Comparison of ENCODE assay signal across 17 cellular contexts in the genomic region with DNA sequence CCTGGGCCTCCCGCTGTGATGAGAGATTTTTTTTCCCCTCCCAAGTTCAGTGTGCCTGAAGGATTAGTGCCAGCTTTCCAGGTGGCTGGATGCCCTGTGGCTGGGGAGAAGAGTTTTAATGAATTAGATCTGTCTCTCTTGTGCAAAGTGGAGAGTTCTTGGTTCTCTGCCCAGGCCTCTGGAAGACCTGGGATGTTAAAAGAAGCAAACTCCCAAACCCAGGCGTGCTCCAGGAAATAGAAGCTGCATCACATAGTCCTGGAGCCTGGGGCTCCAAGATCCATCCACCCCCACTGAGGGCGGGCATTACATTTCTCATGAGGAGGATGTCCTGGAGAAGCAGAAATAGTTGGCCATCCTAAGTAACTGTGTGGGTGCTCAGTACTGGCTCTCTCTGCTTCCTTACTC. TPM values are rescaled to one million over a fixed set of nuclear protein-coding genes. Genes with fewer than 3 reads are reported as not detected.
A peak's percentile ranks its signal among the peaks of the same experiment; 100 is the strongest.
DNase-seq lines count a peak whose midpoint lies in the region; TF ChIP-seq lines count a peak whose summit lies in the region.
"Had no signal": no experiment of that assay in that cellular context is flagged by ENCODE, and none has a peak within 500 bp of the region (broad histone marks: within the 10 kb centered on the region; RNA-seq: fewer than 3 reads in every experiment).

No MANE protein-coding gene starts in this region.

- H2BK12ac ChIP-seq in neuronal stem cell (ENCODE audit: low read length) = no peak overlapping the region

- no peaks in the 10 kb centered on the region for H3K27me3 ChIP-seq in neuronal stem cell (ENCODE audit: control insufficient read depth in 3 of 3, insufficient read depth in 3 of 3, low read depth in 1 of 3, low read length in 3 of 3)
- no peaks in the 10 kb centered on the region for H3K27me3 ChIP-seq in neural progenitor cell
- H3K27me3 ChIP-seq: BLaER1, foreskin keratinocyte had no signal

- no peaks in the 10 kb centered on the region for H3F3A ChIP-seq in neural progenitor cell (ENCODE audit: low read depth)

- peak overlapping the region; percentile 12 for H3K9ac ChIP-seq in neuronal stem cell (ENCODE audit: low read depth, low read length, poor library complexity)
- H3K9ac ChIP-seq in neural progenitor cell = no peak overlapping the region
- H3K9ac ChIP-seq: BLaER1 had no signal

- H3K4me3 ChIP-seq in neuronal stem cell (ENCODE audit: low read length in 2 of 2) (no peak overlapping the region), OCI-LY7 (ENCODE audit: low read depth, low read length, poor library complexity, severe bottlenecking) (no peak overlapping the region), neural progenitor cell (no peak overlapping the region)
- H3K4me3 ChIP-seq: BLaER1, SK-N-MC had no signal

- no peaks in the 10 kb centered on the region for H3K79me1 ChIP-seq in neuronal stem cell (ENCODE audit: low read depth, low read length)

- WGBS in neuronal stem cell (ENCODE audit: extremely low coverage in 2 of 2, insufficient read length in 2 of 2, insufficient replicate concordance in 1 of 2), 2 donors = no CpG with 5 or more reads among the region's 3 CpGs

- H3K27me3 Mint-ChIP-seq in neural progenitor cell (ENCODE audit: insufficient read depth, low read depth) = no peaks in the 10 kb centered on the region

- H3K23ac ChIP-seq in neuronal stem cell (ENCODE audit: low read depth, low read length, poor library complexity) = no peak overlapping the region

- no peak overlapping the region for H4K8ac ChIP-seq in neuronal stem cell (ENCODE audit: low read depth, low read length)

- intact Hi-C loops in OCI-LY7 (cut with micrococcal nuclease; ENCODE audit: unreplicated experiment) = no loop called here

- no peaks in the 10 kb centered on the region for H3K4me1 Mint-ChIP-seq in neural progenitor cell

- H3K9me3 ChIP-seq in neuronal stem cell (replicated peaks in 1 of 2; ENCODE audit: control insufficient read depth in 2 of 2, insufficient read depth in 1 of 2, low read depth in 1 of 2, low read length in 2 of 2) = no peaks in the 10 kb centered on the region
- no peaks in the 10 kb centered on the region for H3K9me3 ChIP-seq in OCI-LY7 (ENCODE audit: low read length)
- H3K9me3 ChIP-seq in neural progenitor cell (ENCODE audit: low read depth) = no peaks in the 10 kb centered on the region

- no peak overlapping the region for H3K14ac ChIP-seq in neuronal stem cell (ENCODE audit: low read length)

- DNase-seq in GM03348 (ENCODE audit: low spot score) (peak; percentile 68), NCI-H2196 treated with DMSO at 0.1 percent for 48 hours (lab: John Stamatoyannopoulos, UW; ENCODE audit: unreplicated experiment) (peak; percentile 31), fibroblast of peridontal ligament (ENCODE audit: extremely low read depth) (peak; percentile 67), neuronal stem cell (ENCODE audit: low spot score) (no peak), DMS114 treated with DMSO at 0.1 percent for 48 hours (lab: John Stamatoyannopoulos, UW; ENCODE audit: unreplicated experiment) (no peak), cerebellar cortex (ENCODE audit: low spot score) (no peak), OCI-LY7 (ENCODE audit: low spot score) (no peak), neural progenitor cell (ENCODE audit: low spot score) (no peak)
- DNase-seq: activated naive CD4-positive, alpha-beta T cell; effector CD4-positive, alpha-beta T cell; foreskin keratinocyte; Karpas-422; NCI-H1930 had no signal

- H3K36me3 ChIP-seq in neuronal stem cell (replicated peaks in 1 of 2; ENCODE audit: control insufficient read depth in 2 of 2, insufficient read depth in 2 of 2, low read length in 2 of 2) (peaks cover 4 to 30% of the 10 kb centered on the region in 2 donors), OCI-LY7 (ENCODE audit: insufficient read depth, low read length) (peaks cover 14% of the 10 kb centered on the region), neural progenitor cell (no peaks in the 10 kb centered on the region)

- H3K27ac Mint-ChIP-seq in neural progenitor cell = no peak overlapping the region

- CTCF ChIA-PET in OCI-LY7 (lab: Charles Lee; ENCODE audit: unreplicated experiment) = no interaction called here

- H3K79me2 ChIP-seq in OCI-LY7 (ENCODE audit: insufficient read depth, low read depth, low read length) = no peaks in the 10 kb centered on the region
- H3K79me2 ChIP-seq in neural progenitor cell (ENCODE audit: low read depth) = no peaks in the 10 kb centered on the region

- H2AFZ ChIP-seq in neuronal stem cell (ENCODE audit: low read length) (no peak overlapping the region), OCI-LY7 (ENCODE audit: low read length) (no peak overlapping the region), neural progenitor cell (replicated peaks) (no peak overlapping the region)

- H3K27ac ChIP-seq in neuronal stem cell (replicated peaks; ENCODE audit: low read length) (no peak overlapping the region), OCI-LY7 (ENCODE audit: low read depth, low read length, poor library complexity, severe bottlenecking) (no peak overlapping the region), neural progenitor cell (no peak overlapping the region)
- H3K27ac ChIP-seq: BLaER1, foreskin keratinocyte, SK-N-MC had no signal

- no peaks in the 10 kb centered on the region for H3K9me2 ChIP-seq in OCI-LY7 (ENCODE audit: insufficient read depth, low read length)

- H2AK5ac ChIP-seq in neuronal stem cell (ENCODE audit: low read depth, low read length) = no peak overlapping the region

- no peaks in the 10 kb centered on the region for H3K4me1 ChIP-seq in neuronal stem cell (ENCODE audit: control insufficient read depth in 2 of 2, insufficient read depth in 1 of 2, low read depth in 1 of 2, low read length in 2 of 2)
- no peaks in the 10 kb centered on the region for H3K4me1 ChIP-seq in OCI-LY7 (ENCODE audit: insufficient read depth, low read length, poor library complexity, severe bottlenecking)
- no peaks in the 10 kb centered on the region for H3K4me1 ChIP-seq in neural progenitor cell
- H3K4me1 ChIP-seq: BLaER1, foreskin keratinocyte had no signal

- POLR2A ChIA-PET in OCI-LY7 (lab: Charles Lee) = no interaction called here

- H2BK120ac ChIP-seq in neuronal stem cell (ENCODE audit: low read depth, low read length) = no peak overlapping the region

- H3K4me3 Mint-ChIP-seq in neural progenitor cell = no peak overlapping the region

- H4K20me1 ChIP-seq in OCI-LY7 (ENCODE audit: insufficient read depth, low read length) (no peaks in the 10 kb centered on the region), neural progenitor cell (ENCODE audit: low read depth) (no peaks in the 10 kb centered on the region)

- peaks cover 8% of the 10 kb centered on the region for H3K36me3 Mint-ChIP-seq in neural progenitor cell

- H3K9me3 Mint-ChIP-seq in neural progenitor cell = no peaks in the 10 kb centered on the region

- H2BK5ac ChIP-seq in neuronal stem cell (ENCODE audit: low read length) = no peak overlapping the region

- TF ChIP-seq CTCF in OCI-LY7 (conservative IDR thresholded peaks at IDR 0.05; ENCODE audit: low read length) (no peak), neural progenitor cell (IDR thresholded peaks at IDR 0.05) (no peak)

- BruUV-seq in OCI-LY7 (replicated peaks; lab: Mats Ljungman, UMichigan) = no TSS peak

- no peak overlapping the region for H3K4ac ChIP-seq in neuronal stem cell (ENCODE audit: low read length)

- H3K18ac ChIP-seq in neuronal stem cell (ENCODE audit: low read length) = no peak overlapping the region

- H3K4me2 ChIP-seq in neuronal stem cell (ENCODE audit: insufficient read depth, low read length, poor library complexity, severe bottlenecking) (no peak overlapping the region), OCI-LY7 (ENCODE audit: low read length) (no peak overlapping the region), neural progenitor cell (no peak overlapping the region)
- H3K4me2 ChIP-seq: BLaER1 had no signal

- no peak overlapping the region for H2BK15ac ChIP-seq in neuronal stem cell (ENCODE audit: low read length)

- no peak overlapping the region for H4K91ac ChIP-seq in neuronal stem cell (ENCODE audit: low read depth, low read length, poor library complexity)

RNA-seq across cellular contexts. Expression of gene SDHAF2, which starts 30.6 kb away (rescaled TPM):
- 16.8 TPM for polyA plus RNA-seq in neuronal stem cell (2013, experiment 1 of 2)
- polyA plus RNA-seq in neuronal stem cell (2013, experiment 2 of 2) = 16.3 TPM
- total RNA-seq in OCI-LY7 (2014; rRNA removed; shearing (Covaris generic)) = 40.6 and 41.2 TPM in 2 replicates
- 28.0 and 33.3 TPM in 2 replicates for total RNA-seq in OCI-LY7 (2022)
- total RNA-seq in neural progenitor cell (ENCODE audit: low replicate concordance) = 27.4 and 37.7 TPM in 2 replicates

RNA-seq across cellular contexts. Expression of gene CPSF7, which starts 30.7 kb away (rescaled TPM):
- 126 TPM for polyA plus RNA-seq in neuronal stem cell (2013, experiment 1 of 2)
- 123 TPM for polyA plus RNA-seq in neuronal stem cell (2013, experiment 2 of 2)
- total RNA-seq in OCI-LY7 (2014; rRNA removed; shearing (Covaris generic)) = 56.1 and 69.4 TPM in 2 replicates
- 128 and 153 TPM in 2 replicates for total RNA-seq in OCI-LY7 (2022)
- 60.7 and 71.9 TPM in 2 replicates for total RNA-seq in neural progenitor cell (ENCODE audit: low replicate concordance)

RNA-seq across cellular contexts. Expression of gene LRRC10B, which starts 48.1 kb away (rescaled TPM):
- polyA plus RNA-seq in neuronal stem cell (2013, experiment 1 of 2) = 1.5 TPM
- 1.4 TPM for polyA plus RNA-seq in neuronal stem cell (2013, experiment 2 of 2)
- total RNA-seq in OCI-LY7 (2014; rRNA removed; shearing (Covaris generic)) = not detected in 2 replicates
- total RNA-seq in OCI-LY7 (2022) = not detected in 2 replicates
- 0.74 TPM in 1 of 2 replicates, not detected in the other for total RNA-seq in neural progenitor cell (ENCODE audit: low replicate concordance)
- total RNA-seq: activated CD8-positive, alpha-beta memory T cell treated with anti-CD3 and anti-CD28 coated beads for 36 hours; foreskin keratinocyte; pulmonary artery endothelial cell had no signal

Comparison
In these comparisons a context has a peak if more than half of its experiments do, and no peak if none do; other contexts are left out.
1. DNase-seq: peak in GM03348 (single experiment), NCI-H2196 treated with DMSO at 0.1 percent for 48 hours (single experiment) and fibroblast of peridontal ligament (single experiment); none in neuronal stem cell (single experiment), DMS114 treated with DMSO at 0.1 percent for 48 hours (single experiment), cerebellar cortex (single experiment), OCI-LY7 (single experiment) and neural progenitor cell (single experiment).